ENCODE assay signal across 17 cellular contexts in genomic region chr9:31520301-31521085, GRCh38.
A peak's percentile ranks its signal among the peaks of the same experiment; 100 is the strongest.
DNase-seq lines count a peak whose midpoint lies in the region; ATAC-seq and TF ChIP-seq lines count a peak whose summit lies in the region.
"Had no signal": no experiment of that assay in that cellular context is flagged by ENCODE, and none has a peak within 500 bp of the region (broad histone marks: within the 10 kb centered on the region; RNA-seq: fewer than 3 reads in every experiment).

No MANE protein-coding gene starts in this region.

- H3K9me3 ChIP-seq in OCI-LY1 (ENCODE audit: low read length): peaks cover 2% of the 10 kb centered on the region; the same call in 1 of the 2 replicates

- H3K27me3 ChIP-seq in OCI-LY1 (ENCODE audit: insufficient read depth, low read length): no peaks in the 10 kb centered on the region
- H3K27me3 ChIP-seq: brain microvascular endothelial cell, spleen had no signal

- no peak overlapping the region for H3K4me3 ChIP-seq in OCI-LY1 (ENCODE audit: low read depth, low read length, poor library complexity, severe bottlenecking)
- H3K4me3 ChIP-seq: spleen had no signal

- no peaks in the 10 kb centered on the region for H4K20me1 ChIP-seq in OCI-LY1 (ENCODE audit: insufficient read depth, low read length)

- H3K4me1 ChIP-seq in OCI-LY1 (ENCODE audit: insufficient read depth, low read length, severe bottlenecking): peaks cover 26% of the 10 kb centered on the region
- H3K4me1 ChIP-seq: spleen had no signal

- H3F3A ChIP-seq in OCI-LY1 (ENCODE audit: insufficient read depth, low read length): no peaks in the 10 kb centered on the region

- H3K9ac ChIP-seq in OCI-LY1 (ENCODE audit: low read length): no peak overlapping the region

- no peak for DNase-seq in activated CD4-positive, alpha-beta T cell treated with anti-CD3 and anti-CD28 coated beads for 1 hour
- DNase-seq in occipital lobe (lab: John Stamatoyannopoulos, UW) (no peak), NK-92 (lab: John Stamatoyannopoulos, UW; ENCODE audit: unreplicated experiment) (no peak)
- DNase-seq: activated CD4-positive, CD25-positive, alpha-beta regulatory T cell; activated naive CD4-positive, alpha-beta T cell treated with anti-CD3 and anti-CD28 coated beads, Interleukin-2, amount 50 U/mL, for 16 hours; Calu3; GF-D8; HCEC 1CT; spleen; substantia nigra had no signal

- H2AFZ ChIP-seq in OCI-LY1 (ENCODE audit: low read length): peak overlapping the region; percentile 92; the same call in 1 of the 2 replicates

- no peaks in the 10 kb centered on the region for H3K36me3 ChIP-seq in OCI-LY1 (ENCODE audit: insufficient read depth, low read length)
- H3K36me3 ChIP-seq: brain microvascular endothelial cell, spleen had no signal

- H3K79me2 ChIP-seq in OCI-LY1 (ENCODE audit: insufficient read depth, low read length): no peaks in the 10 kb centered on the region

- no peaks in the 10 kb centered on the region for H3K9me2 ChIP-seq in OCI-LY1 (ENCODE audit: low read depth, low read length)

- peak; percentile 50 for ATAC-seq in GM18508 (IDR thresholded peaks at IDR 0.05; ENCODE audit: insufficient read depth, unreplicated experiment)
- peak; percentile 61 for ATAC-seq in GM21381 (IDR thresholded peaks at IDR 0.05; ENCODE audit: unreplicated experiment)
- ATAC-seq in HG02840 (IDR thresholded peaks at IDR 0.05; ENCODE audit: low FRiP score, unreplicated experiment): peak; percentile 68
- ATAC-seq in HG03378 (IDR thresholded peaks at IDR 0.05; ENCODE audit: unreplicated experiment): no peak
- ATAC-seq: left lobe of liver had no signal

- H3K27ac ChIP-seq in OCI-LY1 (ENCODE audit: low read depth, low read length, poor library complexity, severe bottlenecking): peak overlapping the region; percentile 60
- H3K27ac ChIP-seq: brain microvascular endothelial cell, spleen had no signal

- H3K4me2 ChIP-seq in OCI-LY1 (ENCODE audit: low read length): no peak overlapping the region

- TF ChIP-seq CTCF in OCI-LY1 (IDR thresholded peaks at IDR 0.05; ENCODE audit: low read length): no peak
